In genomic region chr4:141614878-141615586, GRCh38 we compare ENCODE assay signal across 23 cellular contexts. TPM values are rescaled to one million over a fixed set of nuclear protein-coding genes. Genes with fewer than 3 reads are reported as not detected.
DNase-seq lines count a peak whose midpoint lies in the region; ATAC-seq, FAIRE-seq and TF ChIP-seq lines count a peak whose summit lies in the region.
"Had no signal": no experiment of that assay in that cellular context is flagged by ENCODE, and none has a peak within 500 bp of the region (broad histone marks: within the 10 kb centered on the region; RNA-seq: fewer than 3 reads in every experiment).

No MANE protein-coding gene starts in this region.

- no peaks in the 10 kb centered on the region for H3K4me1 Mint-ChIP-seq in CD4-positive, alpha-beta T cell (ENCODE audit: low read depth)
- no peaks in the 10 kb centered on the region for H3K4me1 Mint-ChIP-seq in chondrocyte (ENCODE audit: low read depth)
- H3K4me1 Mint-ChIP-seq: CD4-positive, CD25-positive, alpha-beta regulatory T cell; H9 had no signal

- CTCF ChIA-PET in CD4-positive, alpha-beta T cell (lab: Charles Lee): no interaction called here

- no peak overlapping the region for H3K27ac Mint-ChIP-seq in CD4-positive, alpha-beta T cell
- no peak overlapping the region for H3K27ac Mint-ChIP-seq in chondrocyte (ENCODE audit: unreplicated experiment)
- H3K27ac Mint-ChIP-seq: CD4-positive, CD25-positive, alpha-beta regulatory T cell; H9; T-helper 2 cell treated with Interferon-gamma antibody and Interleukin-4, amounts not matched to agents 5 μg/mL and 100 μg/mL, for 36 hours; WTC11 had no signal

- peak; percentile 75 for ATAC-seq in GM19463 (IDR thresholded peaks at IDR 0.05; ENCODE audit: unreplicated experiment)
- ATAC-seq in HG03159 (IDR thresholded peaks at IDR 0.05; ENCODE audit: unreplicated experiment): peak; percentile 61
- ATAC-seq in CD4-positive, alpha-beta T cell (ENCODE audit: poor library complexity): no peak
- no peak for ATAC-seq in HG03280 (IDR thresholded peaks at IDR 0.05; ENCODE audit: unreplicated experiment)
- ATAC-seq: left lung, WTC11 had no signal

- no peak for DNase-seq in GM12891 (ENCODE audit: insufficient read length, low spot score)
- peak; percentile 24 to 78 for DNase-seq in lung microvascular endothelial cell (ENCODE audit: low read depth in 2 of 2)
- no peak for DNase-seq in CD4-positive, alpha-beta T cell
- DNase-seq in GM19238 (ENCODE audit: insufficient read length, low spot score): no peak
- no peak for DNase-seq in chondrocyte (ENCODE audit: low spot score)
- DNase-seq: ACHN; activated CD4-positive, alpha-beta T cell treated with anti-CD3 and anti-CD28 coated beads, Interleukin-2, amount 50 U/mL, for 48 hours; activated T-cell treated with anti-CD3 and anti-CD28 coated beads for 4 hours; amniotic stem cell; CD4-positive, CD25-positive, alpha-beta regulatory T cell; glutamatergic neuron; H9; NCI-H146; retina; substantia nigra had no signal

- H3K9me3 Mint-ChIP-seq in CD4-positive, alpha-beta T cell: no peaks in the 10 kb centered on the region
- peaks cover 12% of the 10 kb centered on the region for H3K9me3 Mint-ChIP-seq in chondrocyte (ENCODE audit: low read depth)
- H3K9me3 Mint-ChIP-seq: T-helper 2 cell treated with Interferon-gamma antibody and Interleukin-4, amounts not matched to agents 5 μg/mL and 100 μg/mL, for 36 hours had no signal

- no peaks in the 10 kb centered on the region for H3K9me3 ChIP-seq in CD4-positive, alpha-beta T cell (ENCODE audit: control insufficient read depth, low read length)
- H3K9me3 ChIP-seq: left lung had no signal

- intact Hi-C loops in CD4-positive, alpha-beta T cell (cut with DNase I, micrococcal nuclease): no loop called here

- no peaks in the 10 kb centered on the region for H3K36me3 Mint-ChIP-seq in CD4-positive, alpha-beta T cell (ENCODE audit: low read depth)
- H3K36me3 Mint-ChIP-seq in chondrocyte (ENCODE audit: low read depth): no peaks in the 10 kb centered on the region
- H3K36me3 Mint-ChIP-seq: CD4-positive, CD25-positive, alpha-beta regulatory T cell had no signal

- no peak for TF ChIP-seq CTCF in CD4-positive, alpha-beta T cell (IDR thresholded peaks at IDR 0.05)
- TF ChIP-seq CTCF in chondrocyte (IDR thresholded peaks at IDR 0.05): no peak

- no peak for TF ChIP-seq POLR2A in GM12891 (IDR thresholded peaks at IDR 0.05; ENCODE audit: low read depth, low read length)

- peaks cover 4% of the 10 kb centered on the region for H3K27me3 Mint-ChIP-seq in CD4-positive, alpha-beta T cell
- peaks cover 9% of the 10 kb centered on the region for H3K27me3 Mint-ChIP-seq in chondrocyte (ENCODE audit: low read depth)
- H3K27me3 Mint-ChIP-seq: CD4-positive, CD25-positive, alpha-beta regulatory T cell had no signal

- POLR2A ChIA-PET in CD4-positive, alpha-beta T cell (lab: Charles Lee): no interaction called here

- peak; percentile 51 for FAIRE-seq in GM12891 (lab: Jason Lieb, UNC)
- FAIRE-seq: GM12892, urothelium cell line had no signal

- H3K27ac ChIP-seq in CD4-positive, alpha-beta T cell (ENCODE audit: low read depth, low read length): no peak overlapping the region
- H3K27ac ChIP-seq: left lung had no signal

- no peak overlapping the region for H3K4me3 Mint-ChIP-seq in CD4-positive, alpha-beta T cell
- no peak overlapping the region for H3K4me3 Mint-ChIP-seq in chondrocyte (ENCODE audit: unreplicated experiment)
- H3K4me3 Mint-ChIP-seq: CD4-positive, CD25-positive, alpha-beta regulatory T cell; H9; T-helper 2 cell treated with Interferon-gamma antibody and Interleukin-4, amounts not matched to agents 5 μg/mL and 100 μg/mL, for 36 hours; WTC11 had no signal

- no peaks in the 10 kb centered on the region for H3K27me3 ChIP-seq in CD4-positive, alpha-beta T cell (ENCODE audit: control insufficient read depth, insufficient read depth, low read length)
- H3K27me3 ChIP-seq: left lung had no signal

TF ChIP-seq in GM12891, 5 proteins besides CTCF, POLR2A, EP300 and RAD21:
- TF ChIP-seq PAX5 (IDR thresholded peaks at IDR 0.05; ENCODE audit: insufficient read depth, low read length, severe bottlenecking) (no peak), POLR2AphosphoS5 (IDR thresholded peaks at IDR 0.05; ENCODE audit: low read depth, low read length) (no peak), SPI1 (IDR thresholded peaks at IDR 0.05; ENCODE audit: low read depth, low read length) (no peak), TAF1 (IDR thresholded peaks at IDR 0.05; ENCODE audit: low read depth, low read length) (no peak), POU2F2 (IDR thresholded peaks at IDR 0.05; ENCODE audit: low read depth, low read length) (no peak)
TF ChIP-seq in GM12891: peak in this region for 0.

RNA-seq across cellular contexts. Expression of gene IL15, which starts 21.4 kb away (rescaled TPM):
- 7.3 TPM for polyA plus RNA-seq in GM12891 (2012; ENCODE audit: low read depth, missing spikeins)
- 0.87 and 1.2 TPM in 2 replicates for total RNA-seq in lung microvascular endothelial cell
- 1 to 10 TPM in 1 of 2 experiments, under 1 TPM in 1; 0.60 to 1.3 TPM for total RNA-seq in CD4-positive, alpha-beta T cell
- 0.90 to 4.2 TPM (median 1.3 TPM) in 3 replicates for total RNA-seq in chondrocyte

Comparison
In these comparisons a context has a peak if more than half of its experiments do, and no peak if none do; other contexts are left out.
1. DNase-seq: peak in lung microvascular endothelial cell (2 of 2); none in GM12891 (single experiment), CD4-positive, alpha-beta T cell (0 of 10), GM19238 (single experiment) and chondrocyte (single experiment).
2. ATAC-seq: peak in GM19463 (single experiment) and HG03159 (single experiment); none in CD4-positive, alpha-beta T cell (single experiment) and HG03280 (single experiment).